1 cellular context compared by ENCODE assay signal in genomic region chr6:43736211-43736786, GRCh38.
TF ChIP-seq lines count a peak whose summit lies in the region.

No MANE protein-coding gene starts in this region.

TF ChIP-seq in HepG2, 621 proteins besides CTCF, POLR2A, EP300 and RAD21 (continued from another document and continues in another):
- peak; percentile 88 for TF ChIP-seq POGK (CRISPR knock-in tag; conservative IDR thresholded peaks at IDR 0.05)
- TF ChIP-seq, protein P1, sequence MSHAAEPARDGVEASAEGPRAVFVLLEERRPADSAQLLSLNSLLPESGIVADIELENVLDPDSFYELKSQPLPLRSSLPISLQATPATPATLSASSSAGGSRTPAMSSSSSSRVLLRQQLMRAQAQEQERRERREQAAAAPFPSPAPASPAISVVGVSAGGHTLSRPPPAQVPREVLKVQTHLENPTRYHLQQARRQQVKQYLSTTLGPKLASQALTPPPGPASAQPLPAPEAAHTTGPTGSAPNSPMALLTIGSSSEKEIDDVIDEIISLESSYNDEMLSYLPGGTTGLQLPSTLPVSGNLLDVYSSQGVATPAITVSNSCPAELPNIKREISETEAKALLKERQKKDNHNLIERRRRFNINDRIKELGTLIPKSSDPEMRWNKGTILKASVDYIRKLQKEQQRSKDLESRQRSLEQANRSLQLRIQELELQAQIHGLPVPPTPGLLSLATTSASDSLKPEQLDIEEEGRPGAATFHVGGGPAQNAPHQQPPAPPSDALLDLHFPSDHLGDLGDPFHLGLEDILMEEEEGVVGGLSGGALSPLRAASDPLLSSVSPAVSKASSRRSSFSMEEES (CRISPR knock-in tag; IDR thresholded peaks at IDR 0.05), result 0 out of 2 replicates have a peak, but pooled peaks have one; percentile 10
- no peak for TF ChIP-seq MAZ (IDR thresholded peaks at IDR 0.05; ENCODE audit: borderline replicate concordance, low read depth, low read length)
- peak; percentile 87 for TF ChIP-seq MAZ (CRISPR knock-in tag; IDR thresholded peaks at IDR 0.05; ENCODE audit: low read depth)
- TF ChIP-seq LCORL (IDR thresholded peaks at IDR 0.05), result no peak
- TF ChIP-seq LCORL (CRISPR knock-in tag; IDR thresholded peaks at IDR 0.05), result peak; percentile 95
- TF ChIP-seq RFX3 (CRISPR knock-in tag; IDR thresholded peaks at IDR 0.05), result no peak
- TF ChIP-seq ZNF430 (CRISPR knock-in tag; IDR thresholded peaks at IDR 0.05), result 0 out of 2 replicates have a peak, but pooled peaks have one; percentile 57
- peak; percentile 56; the same call in 1 of the 2 replicates for TF ChIP-seq IKZF5 (CRISPR knock-in tag; IDR thresholded peaks at IDR 0.05)
- peak; percentile 94 for TF ChIP-seq ZNF263 (CRISPR knock-in tag; IDR thresholded peaks at IDR 0.05)
- 0 out of 2 replicates have a peak, but pooled peaks have one; percentile 45 for TF ChIP-seq HNF1B (CRISPR knock-in tag; IDR thresholded peaks at IDR 0.05)
- no peak for TF ChIP-seq PCBP1 (IDR thresholded peaks at IDR 0.05; ENCODE audit: borderline replicate concordance, low read depth, low read length)
- TF ChIP-seq ZBTB7B (CRISPR knock-in tag; IDR thresholded peaks at IDR 0.05), result peak; percentile 81
- TF ChIP-seq TGIF2 (CRISPR knock-in tag; IDR thresholded peaks at IDR 0.05), result peak; percentile 58; the same call in 1 of the 2 replicates
- TF ChIP-seq, protein P2, sequence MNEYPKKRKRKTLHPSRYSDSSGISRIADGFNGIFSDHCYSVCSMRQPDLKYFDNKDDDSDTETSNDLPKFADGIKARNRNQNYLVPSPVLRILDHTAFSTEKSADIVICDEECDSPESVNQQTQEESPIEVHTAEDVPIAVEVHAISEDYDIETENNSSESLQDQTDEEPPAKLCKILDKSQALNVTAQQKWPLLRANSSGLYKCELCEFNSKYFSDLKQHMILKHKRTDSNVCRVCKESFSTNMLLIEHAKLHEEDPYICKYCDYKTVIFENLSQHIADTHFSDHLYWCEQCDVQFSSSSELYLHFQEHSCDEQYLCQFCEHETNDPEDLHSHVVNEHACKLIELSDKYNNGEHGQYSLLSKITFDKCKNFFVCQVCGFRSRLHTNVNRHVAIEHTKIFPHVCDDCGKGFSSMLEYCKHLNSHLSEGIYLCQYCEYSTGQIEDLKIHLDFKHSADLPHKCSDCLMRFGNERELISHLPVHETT (CRISPR knock-in tag; conservative IDR thresholded peaks at IDR 0.05), result 0 out of 2 replicates have a peak, but pooled peaks have one; percentile 23
- 0 out of 2 replicates have a peak, but pooled peaks have one; percentile 37 for TF ChIP-seq ZHX2 (IDR thresholded peaks at IDR 0.05; ENCODE audit: low read depth)
- TF ChIP-seq ZHX2 (CRISPR knock-in tag; IDR thresholded peaks at IDR 0.05; ENCODE audit: borderline replicate concordance), result no peak
- TF ChIP-seq THAP11 (CRISPR knock-in tag; IDR thresholded peaks at IDR 0.05), result peak; percentile 38; the same call in 1 of the 2 replicates
- TF ChIP-seq HOXA3 (CRISPR knock-in tag; IDR thresholded peaks at IDR 0.05), result peak; percentile 46; the same call in 1 of the 2 replicates
- peak; percentile 81 for TF ChIP-seq SAP130 (CRISPR knock-in tag; IDR thresholded peaks at IDR 0.05; ENCODE audit: low read depth)
- TF ChIP-seq ZNF160 (CRISPR knock-in tag; IDR thresholded peaks at IDR 0.05), result no peak
- 0 out of 2 replicates have a peak, but pooled peaks have one; percentile 26 for TF ChIP-seq GATAD1 (CRISPR knock-in tag; IDR thresholded peaks at IDR 0.05)
- TF ChIP-seq TMF1 (CRISPR knock-in tag; IDR thresholded peaks at IDR 0.05; ENCODE audit: low read depth), result no peak
- TF ChIP-seq DZIP1 (CRISPR knock-in tag; IDR thresholded peaks at IDR 0.05), result 0 out of 2 replicates have a peak, but pooled peaks have one; percentile 8
- TF ChIP-seq MAFK (conservative IDR thresholded peaks at IDR 0.05 in 1 of 2, IDR thresholded peaks at IDR 0.05 in 1 of 2; ENCODE audit: low read length in 2 of 2), result no peak
- TF ChIP-seq ZFP36 (IDR thresholded peaks at IDR 0.05; ENCODE audit: borderline replicate concordance, low read depth, low read length, partially characterized antibody), result no peak
- TF ChIP-seq HOMEZ (CRISPR knock-in tag; IDR thresholded peaks at IDR 0.05; ENCODE audit: low read depth), result peak; percentile 37; the same call in 1 of the 2 replicates
- TF ChIP-seq, protein P3, sequence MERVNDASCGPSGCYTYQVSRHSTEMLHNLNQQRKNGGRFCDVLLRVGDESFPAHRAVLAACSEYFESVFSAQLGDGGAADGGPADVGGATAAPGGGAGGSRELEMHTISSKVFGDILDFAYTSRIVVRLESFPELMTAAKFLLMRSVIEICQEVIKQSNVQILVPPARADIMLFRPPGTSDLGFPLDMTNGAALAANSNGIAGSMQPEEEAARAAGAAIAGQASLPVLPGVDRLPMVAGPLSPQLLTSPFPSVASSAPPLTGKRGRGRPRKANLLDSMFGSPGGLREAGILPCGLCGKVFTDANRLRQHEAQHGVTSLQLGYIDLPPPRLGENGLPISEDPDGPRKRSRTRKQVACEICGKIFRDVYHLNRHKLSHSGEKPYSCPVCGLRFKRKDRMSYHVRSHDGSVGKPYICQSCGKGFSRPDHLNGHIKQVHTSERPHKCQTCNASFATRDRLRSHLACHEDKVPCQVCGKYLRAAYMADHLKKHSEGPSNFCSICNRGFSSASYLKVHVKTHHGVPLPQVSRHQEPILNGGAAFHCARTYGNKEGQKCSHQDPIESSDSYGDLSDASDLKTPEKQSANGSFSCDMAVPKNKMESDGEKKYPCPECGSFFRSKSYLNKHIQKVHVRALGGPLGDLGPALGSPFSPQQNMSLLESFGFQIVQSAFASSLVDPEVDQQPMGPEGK (CRISPR knock-in tag; IDR thresholded peaks at IDR 0.05), result peak; percentile 98
- peak; percentile 38; the same call in 1 of the 2 replicates for TF ChIP-seq RARA (CRISPR knock-in tag; IDR thresholded peaks at IDR 0.05)
- TF ChIP-seq ZNF451 (CRISPR knock-in tag; IDR thresholded peaks at IDR 0.05), result peak; percentile 86; the same call in 1 of the 2 replicates
